In the genomic region with DNA sequence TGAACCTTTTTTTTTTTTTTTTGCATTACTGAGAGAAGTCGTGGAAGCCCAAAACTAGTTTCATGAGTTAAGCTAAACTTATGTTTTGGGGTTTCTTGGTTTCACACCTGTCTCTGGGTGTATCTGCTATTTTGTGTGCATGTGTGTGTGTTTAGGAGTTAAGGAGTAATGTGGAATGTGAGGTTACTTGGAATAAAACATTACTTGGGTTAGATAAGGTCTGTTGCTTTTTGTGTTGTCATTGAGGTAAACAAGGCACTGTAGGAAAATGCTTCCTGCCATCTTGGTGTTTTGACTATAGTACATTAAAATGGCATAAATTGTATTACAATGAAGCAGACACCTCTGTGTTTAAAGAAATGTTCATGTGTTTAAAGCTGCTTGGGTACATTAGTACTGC, we compare ENCODE assay signal across 15 cellular contexts. TPM values are rescaled to one million over a fixed set of nuclear protein-coding genes. Genes with fewer than 3 reads are reported as not detected.
A peak's percentile ranks its signal among the peaks of the same experiment; 100 is the strongest.
DNase-seq lines count a peak whose midpoint lies in the region; ATAC-seq and TF ChIP-seq lines count a peak whose summit lies in the region.
"Had no signal": no experiment of that assay in that cellular context is flagged by ENCODE, and none has a peak within 500 bp of the region (broad histone marks: within the 10 kb centered on the region; RNA-seq: fewer than 3 reads in every experiment).

No MANE protein-coding gene starts in this region.

- H3K27ac Mint-ChIP-seq in CD8-positive, alpha-beta memory T cell: peak overlapping the region in 7 of 8 donors; percentile 66 to 99 (median 96)
- H3K27ac Mint-ChIP-seq in effector memory CD8-positive, alpha-beta T cell: peak overlapping the region; percentile 94 to 98
- no peak overlapping the region for H3K27ac Mint-ChIP-seq in endodermal cell
- H3K27ac Mint-ChIP-seq in glutamatergic neuron (ENCODE audit: unreplicated experiment): no peak overlapping the region
- H3K27ac Mint-ChIP-seq: activated naive CD4-positive, alpha-beta T cell treated with anti-CD3 and anti-CD28 coated beads, Interleukin-2, amount 50 U/mL, for 72 hours; H9; stimulated activated naive CD8-positive, alpha-beta T cell treated with anti-CD3 and anti-CD28 coated beads, Interleukin-15, Interleukin-2, amounts not matched to agents 100 ng/mL and 50 ng/mL, for 24 hours had no signal

- H3K4me3 ChIP-seq in CD8-positive, alpha-beta memory T cell (ENCODE audit: low read length): no peak overlapping the region
- no peak overlapping the region for H3K4me3 ChIP-seq in KMS-11 (IDR thresholded peaks at IDR 0.05; ENCODE audit: insufficient read depth, low read depth, low read length)
- H3K4me3 ChIP-seq in gastrocnemius medialis: peak overlapping the region in 3 of 4 donors; percentile 31 to 98 (median 36)
- H3K4me3 ChIP-seq in endodermal cell (ENCODE audit: low read length): no peak overlapping the region

- in situ Hi-C loops in gastrocnemius medialis (cut with MboI; ENCODE audit: low sequenced_read_pairs in 4 of 4): loop anchor here in 2 of 4 donors (5.0 to 10.0 kb wide), 2 partner anchors 69 to 244 kb away; a partner anchor contains a TSS

- H3K79me2 ChIP-seq in KMS-11 (ENCODE audit: insufficient read depth, low read depth): peaks cover 72% of the 10 kb centered on the region

- no peaks in the 10 kb centered on the region for H4K20me1 ChIP-seq in KMS-11 (ENCODE audit: insufficient read depth)

- CTCF ChIA-PET in CD8-positive, alpha-beta memory T cell (lab: Charles Lee): interaction anchor here (1.0 to 3.9 kb wide), 6 partner anchors 19 to 150 kb away, joined by 3 to 26 read pairs (median 10); no protein-coding TSS in a partner anchor
- CTCF ChIA-PET in RWPE1 (lab: Yijun Ruan, JAX): interaction anchor here (1.1 kb wide), 1 partner anchor 8 kb away, joined by 3 read pairs; no protein-coding TSS in a partner anchor

- no peak for DNase-seq in CD8-positive, alpha-beta memory T cell
- no peak for DNase-seq in effector memory CD8-positive, alpha-beta T cell
- no peak for DNase-seq in gastrocnemius medialis
- DNase-seq in RWPE1 (ENCODE audit: low spot score): no peak
- DNase-seq in endodermal cell: no peak
- DNase-seq in glutamatergic neuron: no peak
- DNase-seq: activated CD4-positive, alpha-beta T cell treated with anti-CD3 and anti-CD28 coated beads for 48 hours; H9; NCI-H1092; NCI-H226; retina; stimulated activated CD4-positive, alpha-beta T cell treated with anti-CD3 and anti-CD28 coated beads, Interleukin-4, amount 100 ng/mL, for 4 hours had no signal

- peaks cover 0 to 7% of the 10 kb centered on the region in 2 donors for H3K27me3 Mint-ChIP-seq in CD8-positive, alpha-beta memory T cell
- H3K27me3 Mint-ChIP-seq in effector memory CD8-positive, alpha-beta T cell: no peaks in the 10 kb centered on the region
- H3K27me3 Mint-ChIP-seq in endodermal cell (ENCODE audit: insufficient read depth) (peaks cover 37% of the 10 kb centered on the region), glutamatergic neuron (ENCODE audit: unreplicated experiment) (peaks cover 14% of the 10 kb centered on the region)
- H3K27me3 Mint-ChIP-seq: stimulated activated naive CD8-positive, alpha-beta T cell treated with anti-CD3 and anti-CD28 coated beads, Interleukin-15, Interleukin-2, amounts not matched to agents 100 ng/mL and 50 ng/mL, for 24 hours had no signal

- no peaks in the 10 kb centered on the region for H3K9me3 ChIP-seq in CD8-positive, alpha-beta memory T cell (ENCODE audit: low read length)
- H3K9me3 ChIP-seq in gastrocnemius medialis: no peaks in the 10 kb centered on the region
- no peaks in the 10 kb centered on the region for H3K9me3 ChIP-seq in endodermal cell (ENCODE audit: control insufficient read depth, low read length)

- H3K4me1 Mint-ChIP-seq in CD8-positive, alpha-beta memory T cell: peaks cover 67 to 79% (median 75%) of the 10 kb centered on the region in 3 donors
- peaks cover 64 to 66% of the 10 kb centered on the region in 2 donors for H3K4me1 Mint-ChIP-seq in effector memory CD8-positive, alpha-beta T cell (ENCODE audit: low read depth in 2 of 2)
- peaks cover 33% of the 10 kb centered on the region for H3K4me1 Mint-ChIP-seq in endodermal cell
- H3K4me1 Mint-ChIP-seq in glutamatergic neuron (ENCODE audit: low read depth, unreplicated experiment): no peaks in the 10 kb centered on the region

- no peak overlapping the region for H2AFZ ChIP-seq in KMS-11 (ENCODE audit: low read depth)

- no peaks in the 10 kb centered on the region for H3K27me3 ChIP-seq in CD8-positive, alpha-beta memory T cell (ENCODE audit: insufficient read depth, low read length, poor library complexity, severe bottlenecking)
- H3K27me3 ChIP-seq in KMS-11 (ENCODE audit: insufficient read depth, low read depth) (no peaks in the 10 kb centered on the region), gastrocnemius medialis (no peaks in the 10 kb centered on the region), endodermal cell (ENCODE audit: control insufficient read depth, insufficient read depth, low read length, poor library complexity, severe bottlenecking) (peaks cover 29% of the 10 kb centered on the region)

- TF ChIP-seq POLR2A in gastrocnemius medialis (IDR thresholded peaks at IDR 0.05): no peak

- 86% methylated on average over 1 of the region's 1 CpG; no CpG with 5 or more reads in 1 of the 2 experiments for WGBS in endodermal cell (ENCODE audit: insufficient coverage in 1 of 2, insufficient read length in 1 of 2), 2 experiments

- no peak overlapping the region for H3K27ac ChIP-seq in CD8-positive, alpha-beta memory T cell (ENCODE audit: low read depth, low read length)
- H3K27ac ChIP-seq in KMS-11 (peak overlapping the region; percentile 66), gastrocnemius medialis (peak overlapping the region; percentile 86 to 98 (median 96)), RWPE1 (no peak overlapping the region), endodermal cell (ENCODE audit: low read depth, low read length) (no peak overlapping the region)

- intact Hi-C loops in gastrocnemius medialis (cut with DNase I; ENCODE audit: low total_unique reads): loop anchor here (2.0 to 10.0 kb wide), 4 partner anchors 70 to 1356 kb away; no protein-coding TSS in a partner anchor

- POLR2A ChIA-PET in CD8-positive, alpha-beta memory T cell (lab: Charles Lee): interaction anchor here (0.6 to 1.3 kb wide), 6 partner anchors 35 to 1287 kb away, joined by 3 to 5 read pairs (median 4); no protein-coding TSS in a partner anchor
- POLR2A ChIA-PET in RWPE1 (lab: Yijun Ruan, JAX; ENCODE audit: low non-redundant PET): no interaction called here

- H3K9me3 Mint-ChIP-seq in CD8-positive, alpha-beta memory T cell: no peaks in the 10 kb centered on the region
- no peaks in the 10 kb centered on the region for H3K9me3 Mint-ChIP-seq in effector memory CD8-positive, alpha-beta T cell
- H3K9me3 Mint-ChIP-seq in endodermal cell: no peaks in the 10 kb centered on the region
- H3K9me3 Mint-ChIP-seq in glutamatergic neuron (ENCODE audit: unreplicated experiment): peaks cover 2% of the 10 kb centered on the region
- H3K9me3 Mint-ChIP-seq: activated naive CD4-positive, alpha-beta T cell treated with anti-CD3 and anti-CD28 coated beads, Interleukin-2, amount 50 U/mL, for 72 hours; H9; stimulated activated naive CD8-positive, alpha-beta T cell treated with anti-CD3 and anti-CD28 coated beads, Interleukin-15, Interleukin-2, amounts not matched to agents 100 ng/mL and 50 ng/mL, for 24 hours had no signal

- H3K4me1 ChIP-seq in CD8-positive, alpha-beta memory T cell (ENCODE audit: insufficient read depth, low read length): peaks cover 53% of the 10 kb centered on the region
- H3K4me1 ChIP-seq in KMS-11 (ENCODE audit: low read depth, poor library complexity, severe bottlenecking) (peaks cover 34% of the 10 kb centered on the region), gastrocnemius medialis (peaks cover 43 to 59% of the 10 kb centered on the region in 2 donors), endodermal cell (ENCODE audit: control insufficient read depth, insufficient read depth, low read length) (peaks cover 5% of the 10 kb centered on the region)

- peaks cover 10 to 70% (median 21%) of the 10 kb centered on the region in 3 donors for H3K36me3 Mint-ChIP-seq in CD8-positive, alpha-beta memory T cell
- H3K36me3 Mint-ChIP-seq in effector memory CD8-positive, alpha-beta T cell (ENCODE audit: insufficient read depth): peaks cover 86% of the 10 kb centered on the region
- no peaks in the 10 kb centered on the region for H3K36me3 Mint-ChIP-seq in endodermal cell (ENCODE audit: low read depth)
- no peaks in the 10 kb centered on the region for H3K36me3 Mint-ChIP-seq in glutamatergic neuron (ENCODE audit: unreplicated experiment)
- H3K36me3 Mint-ChIP-seq: activated naive CD4-positive, alpha-beta T cell treated with anti-CD3 and anti-CD28 coated beads, Interleukin-2, amount 50 U/mL, for 72 hours had no signal

- peak overlapping the region; percentile 45 for H3K4me2 ChIP-seq in KMS-11

- ATAC-seq in effector memory CD8-positive, alpha-beta T cell (replicated peaks): no peak
- no peak for ATAC-seq in gastrocnemius medialis
- ATAC-seq: activated naive CD4-positive, alpha-beta T cell treated with anti-CD3 and anti-CD28 coated beads, Interleukin-2, amount 50 U/mL, for 72 hours had no signal

- TF ChIP-seq CTCF in KMS-11 (conservative IDR thresholded peaks at IDR 0.05; ENCODE audit: low read depth, low read length) (no peak), gastrocnemius medialis (IDR thresholded peaks at IDR 0.05 in 4 of 5, conservative IDR thresholded peaks at IDR 0.05 in 1 of 5) (no peak), RWPE1 (conservative IDR thresholded peaks at IDR 0.05; ENCODE audit: low read depth) (no peak), endodermal cell (conservative IDR thresholded peaks at IDR 0.05) (no peak), glutamatergic neuron (IDR thresholded peaks at IDR 0.05; ENCODE audit: partially characterized antibody, unreplicated experiment) (no peak)

- H3K4me3 Mint-ChIP-seq in CD8-positive, alpha-beta memory T cell: peak overlapping the region; percentile 67 to 99 (median 91)
- H3K4me3 Mint-ChIP-seq in effector memory CD8-positive, alpha-beta T cell: peak overlapping the region; percentile 96 to 97
- no peak overlapping the region for H3K4me3 Mint-ChIP-seq in endodermal cell
- H3K4me3 Mint-ChIP-seq in glutamatergic neuron (ENCODE audit: unreplicated experiment): no peak overlapping the region

- H3K9ac ChIP-seq in KMS-11 (peak overlapping the region; percentile 66; the same call in 1 of the 2 replicates), endodermal cell (ENCODE audit: extremely low read depth, low read length, poor library complexity, severe bottlenecking) (no peak overlapping the region)

- no peaks in the 10 kb centered on the region for H3K36me3 ChIP-seq in CD8-positive, alpha-beta memory T cell (ENCODE audit: insufficient read depth, low read length)
- no peaks in the 10 kb centered on the region for H3K36me3 ChIP-seq in KMS-11 (ENCODE audit: insufficient read depth)
- no peaks in the 10 kb centered on the region for H3K36me3 ChIP-seq in gastrocnemius medialis
- H3K36me3 ChIP-seq in endodermal cell (ENCODE audit: control insufficient read depth, insufficient read depth, low read length): no peaks in the 10 kb centered on the region

RNA-seq across cellular contexts. Expression of a gene that starts 2.9 kb away (rescaled TPM):
- total RNA-seq in CD8-positive, alpha-beta memory T cell: 1 to 10 TPM; 3.7 to 4.1 TPM
- 12.6 TPM for polyA plus RNA-seq in CD8-positive, alpha-beta memory T cell
- 10 to 100 TPM in 1 of 4 donors, 1 to 10 TPM in 3; 2.3 to 21.8 (median 6.4) TPM for total RNA-seq in gastrocnemius medialis
- 1 to 10 TPM; 1.0 to 1.4 TPM for total RNA-seq in endodermal cell
- 0.61 TPM for polyA plus RNA-seq in endodermal cell (2013, experiment 1 of 2)
- 0.50 TPM for polyA plus RNA-seq in endodermal cell (2013, experiment 2 of 2)
- 0.27 TPM for total RNA-seq in glutamatergic neuron (ENCODE audit: unreplicated experiment)

Comparison
In these comparisons a context has a peak if more than half of its experiments do, and no peak if none do; other contexts are left out.
1. H3K27ac ChIP-seq: peak in KMS-11 (single experiment) and gastrocnemius medialis (4 of 4); none in CD8-positive, alpha-beta memory T cell (single experiment), RWPE1 (single experiment) and endodermal cell (single experiment).
2. H3K4me3 ChIP-seq: peak in gastrocnemius medialis (3 of 4); none in CD8-positive, alpha-beta memory T cell (single experiment), KMS-11 (single experiment) and endodermal cell (single experiment).
3. H3K27ac Mint-ChIP-seq: peak in CD8-positive, alpha-beta memory T cell (7 of 8) and effector memory CD8-positive, alpha-beta T cell (2 of 2); none in endodermal cell (single experiment) and glutamatergic neuron (single experiment).
4. H3K4me3 Mint-ChIP-seq: peak in CD8-positive, alpha-beta memory T cell (7 of 7) and effector memory CD8-positive, alpha-beta T cell (2 of 2); none in endodermal cell (single experiment) and glutamatergic neuron (single experiment).